16 cellular contexts compared by ENCODE assay signal in the genomic region with DNA sequence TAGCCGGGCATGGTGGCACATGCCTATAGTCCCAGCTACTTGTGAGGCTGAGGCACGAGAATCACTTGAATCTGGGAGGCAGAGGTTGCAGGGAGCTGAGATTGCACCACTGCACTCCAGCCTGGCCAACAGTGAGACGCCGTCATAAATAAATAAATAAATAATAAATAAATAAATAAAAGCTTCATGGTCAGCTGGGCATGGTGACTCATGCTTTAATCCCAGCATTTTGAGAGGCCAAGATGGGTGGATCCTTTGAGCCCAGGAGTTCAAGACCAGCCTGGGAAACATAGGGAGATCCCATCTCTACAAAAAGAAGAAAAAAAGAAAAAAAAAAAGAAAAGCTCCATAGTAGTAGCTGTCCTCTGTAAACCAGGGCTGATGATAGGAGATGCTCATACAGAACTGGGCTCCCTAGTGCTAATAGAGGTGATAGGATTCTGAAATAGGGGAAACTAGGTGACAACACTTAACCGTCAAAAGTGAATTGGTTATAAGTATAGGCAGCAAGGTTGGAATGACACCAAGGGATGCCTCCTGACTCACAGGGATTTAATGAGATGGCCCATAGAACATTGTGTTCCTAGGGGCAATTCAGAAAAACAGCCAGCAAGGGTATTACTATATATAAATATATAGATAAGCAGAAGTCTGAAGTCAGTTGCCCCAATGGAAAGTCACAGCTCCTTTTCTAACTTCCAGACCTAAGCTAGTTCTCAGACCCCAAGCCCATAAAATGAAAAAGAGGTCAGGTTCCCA. TPM values are rescaled to one million over a fixed set of nuclear protein-coding genes. Genes with fewer than 3 reads are reported as not detected.
DNase-seq lines count a peak whose midpoint lies in the region; ATAC-seq and TF ChIP-seq lines count a peak whose summit lies in the region.
"Had no signal": no experiment of that assay in that cellular context is flagged by ENCODE, and none has a peak within 500 bp of the region (broad histone marks: within the 10 kb centered on the region; RNA-seq: fewer than 3 reads in every experiment).

No MANE protein-coding gene starts in this region.

- no peak for TF ChIP-seq CTCF in Panc1 (IDR thresholded peaks at IDR 0.05)
- TF ChIP-seq CTCF in fibroblast of mammary gland (conservative IDR thresholded peaks at IDR 0.05; ENCODE audit: control insufficient read depth, insufficient read depth, low read depth, low read length): no peak
- no peak for TF ChIP-seq CTCF in suprapubic skin (IDR thresholded peaks at IDR 0.05)

- no peaks in the 10 kb centered on the region for H3K4me1 ChIP-seq in right cardiac atrium (ENCODE audit: control insufficient read depth, insufficient read depth, low read length)
- H3K4me1 ChIP-seq in Panc1 (ENCODE audit: control insufficient read depth, insufficient read depth, low read length): no peaks in the 10 kb centered on the region; the same call in 1 of the 2 replicates
- no peaks in the 10 kb centered on the region for H3K4me1 ChIP-seq in suprapubic skin

- intact Hi-C loops in right cardiac atrium (cut with DNase I) (no loop called here), left cardiac atrium (cut with DNase I) (no loop called here), Panc1 (cut with micrococcal nuclease; ENCODE audit: unreplicated experiment) (no loop called here)

- H3K36me3 ChIP-seq in Panc1 (ENCODE audit: control insufficient read depth, insufficient read depth, low read length): no peaks in the 10 kb centered on the region
- no peaks in the 10 kb centered on the region for H3K36me3 ChIP-seq in suprapubic skin

- H3K27me3 ChIP-seq in right cardiac atrium (ENCODE audit: control insufficient read depth, insufficient read depth) (no peaks in the 10 kb centered on the region), Panc1 (ENCODE audit: control insufficient read depth, insufficient read depth, low read length) (no peaks in the 10 kb centered on the region), suprapubic skin (no peaks in the 10 kb centered on the region)

- BruUV-seq in Panc1 (replicated peaks; lab: Mats Ljungman, UMichigan): no TSS peak

- no peak for TF ChIP-seq POLR2A in suprapubic skin (IDR thresholded peaks at IDR 0.05)

- DNase-seq in right cardiac atrium (no peak), left cardiac atrium (no peak), Panc1 (ENCODE audit: low read depth, low spot score) (no peak), fibroblast of mammary gland (ENCODE audit: low read depth) (peak; percentile 69), occipital lobe (lab: John Stamatoyannopoulos, UW) (no peak), T-helper 2 cell (no peak), T-helper 9 cell (no peak), suprapubic skin (ENCODE audit: low spot score in 2 of 2) (no peak)
- DNase-seq: CD4-positive, alpha-beta T cell; NCI-H1092 treated with DMSO at 0.1 percent for 48 hours; NCI-H1694; NCI-H2107; NCI-H526 treated with DMSO at 0.1 percent for 48 hours; NK-92 treated with Interleukin-12 subunit alpha and Interleukin-12 subunit beta, amount 100 ng/mL, for 24 hours; SK-N-SH had no signal

- H3K27ac ChIP-seq in right cardiac atrium (ENCODE audit: low read length) (peak overlapping the region; percentile 30), Panc1 (ENCODE audit: low read length) (peak overlapping the region; percentile 31; the same call in 1 of the 2 replicates), suprapubic skin (no peak overlapping the region)
- H3K27ac ChIP-seq: HL-60 had no signal

- TF ChIP-seq EP300 in suprapubic skin (IDR thresholded peaks at IDR 0.05): no peak

- CTCF ChIA-PET in Panc1 (lab: Charles Lee): no interaction called here

- H3K9me3 ChIP-seq in right cardiac atrium (ENCODE audit: control insufficient read depth, low read length) (no peaks in the 10 kb centered on the region), Panc1 (ENCODE audit: control insufficient read depth, insufficient read depth, low read depth, low read length) (no peaks in the 10 kb centered on the region), suprapubic skin (no peaks in the 10 kb centered on the region)
- H3K9me3 ChIP-seq: SK-N-SH had no signal

- in situ Hi-C loops in Panc1 (cut with HindIII; ENCODE audit: low pct_unique_long_range_greater_than_20kb, low sequenced_read_pairs): no loop called here

- POLR2A ChIA-PET in Panc1 (lab: Charles Lee): no interaction called here

- ATAC-seq in right cardiac atrium (peak in 1 of 2 donors; percentile 31), left cardiac atrium (no peak), Panc1 (0 out of 2 replicates have a peak, but pooled peaks have one; percentile 18)

- WGBS in right cardiac atrium: 77% methylated on average over 5 of the region's 5 CpGs
- 84% methylated on average over 5 of the region's 5 CpGs for WGBS in suprapubic skin

- H3K4me3 ChIP-seq in right cardiac atrium (ENCODE audit: low read length) (no peak overlapping the region), Panc1 (ENCODE audit: low read depth in 2 of 2, low read length in 2 of 2) (no peak overlapping the region), fibroblast of mammary gland (ENCODE audit: control insufficient read depth, low read depth, low read length) (no peak overlapping the region), suprapubic skin (no peak overlapping the region)

RNA-seq across cellular contexts. Expression of a gene that starts 41.8 kb away (rescaled TPM):
- total RNA-seq in right cardiac atrium: 10 to 100 TPM; 36.1 to 43.2 (median 38.6) TPM
- 17.1 TPM for polyA plus RNA-seq in right cardiac atrium
- 10 to 100 TPM; 34.9 to 40.0 TPM for total RNA-seq in left cardiac atrium
- 35.5 TPM for total RNA-seq in Panc1 (2021; ENCODE audit: unreplicated experiment)
- 25.6 TPM for polyA plus RNA-seq in Panc1 (2012; ENCODE audit: insufficient read length)
- 23.1 TPM for total RNA-seq in occipital lobe
- total RNA-seq in suprapubic skin: 10 to 100 TPM in 1 of 4 donors, 1 to 10 TPM in 3; 5.9 to 16.9 (median 7.2) TPM

RNA-seq across cellular contexts. Expression of a gene that starts 58.0 kb away (rescaled TPM):
- total RNA-seq in right cardiac atrium (100 to 1,000 TPM in 2 of 4 donors, 10 to 100 TPM in 2; 88.4 to 123 (median 107) TPM), left cardiac atrium (100 to 1,000 TPM in 1 of 2 donors, 10 to 100 TPM in 1; 71.7 to 104 TPM), Panc1 (2021; ENCODE audit: unreplicated experiment) (239 TPM), occipital lobe (340 TPM), suprapubic skin (100 to 1,000 TPM; 171 to 353 (median 231) TPM)
- 89.3 TPM for polyA plus RNA-seq in right cardiac atrium
- 145 TPM for polyA plus RNA-seq in Panc1 (2012; ENCODE audit: insufficient read length)
